28 cellular contexts compared by ENCODE assay signal in the genomic region with DNA sequence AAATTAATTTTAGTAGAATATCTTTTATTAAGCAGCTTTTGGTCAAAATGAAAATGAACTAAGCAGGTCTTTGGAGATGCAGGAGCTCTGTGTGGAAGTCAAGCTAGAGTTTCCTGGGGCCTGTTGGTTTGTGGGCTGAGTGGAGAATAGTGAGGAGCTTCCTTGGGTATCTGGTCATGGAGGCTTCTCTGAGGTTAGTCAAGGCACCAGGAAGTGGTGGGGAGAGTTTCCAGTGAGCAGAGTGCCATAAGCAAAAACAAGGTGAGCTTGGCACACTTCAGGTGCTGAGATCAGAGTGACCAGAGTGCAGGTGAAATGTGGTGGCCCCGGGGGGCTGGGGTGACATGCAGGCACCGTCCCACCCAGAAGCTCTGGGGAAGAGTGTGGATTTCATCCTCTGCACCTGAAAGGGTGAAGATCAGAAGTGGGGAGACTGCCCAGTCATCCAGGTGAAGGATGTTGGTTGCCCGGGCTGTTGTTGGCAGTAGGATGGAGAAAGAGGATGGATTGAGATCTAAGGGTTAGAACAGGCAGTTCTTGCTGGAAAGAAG.
DNase-seq lines count a peak whose midpoint lies in the region; ATAC-seq and TF ChIP-seq lines count a peak whose summit lies in the region.
"Had no signal": no experiment of that assay in that cellular context is flagged by ENCODE, and none has a peak within 500 bp of the region (broad histone marks: within the 10 kb centered on the region; RNA-seq: fewer than 3 reads in every experiment).

No MANE protein-coding gene starts in this region.

- H3K4me1 Mint-ChIP-seq in activated naive CD4-positive, alpha-beta T cell treated with anti-CD3 and anti-CD28 coated beads, Interleukin-2, amount 50 U/mL, for 24 hours: peaks cover 12% of the 10 kb centered on the region
- peaks cover 18% of the 10 kb centered on the region for H3K4me1 Mint-ChIP-seq in activated naive CD4-positive, alpha-beta T cell treated with anti-CD3 and anti-CD28 coated beads, Interleukin-2, amount 10 ng/mL, durations not matched to agents 7 days and 5 days
- peaks cover 6% of the 10 kb centered on the region for H3K4me1 Mint-ChIP-seq in T-helper 17 cell
- H3K4me1 Mint-ChIP-seq in stimulated activated effector memory CD8-positive, alpha-beta T cell treated with anti-CD3 and anti-CD28 coated beads, Interleukin-12 subunit alpha, Interleukin-12 subunit beta, amount 100 ng/mL, for 72 hours: peaks cover 10% of the 10 kb centered on the region
- H3K4me1 Mint-ChIP-seq: mesothelial cell of epicardium, naive B cell had no signal

- no peak overlapping the region for H3K14ac ChIP-seq in mesenchymal stem cell (ENCODE audit: low read length in 2 of 2)

- H3K4me3 Mint-ChIP-seq in activated naive CD4-positive, alpha-beta T cell treated with anti-CD3 and anti-CD28 coated beads, Interleukin-2, amount 50 U/mL, for 24 hours: no peak overlapping the region
- H3K4me3 Mint-ChIP-seq in activated naive CD4-positive, alpha-beta T cell treated with anti-CD3 and anti-CD28 coated beads, Interleukin-2, amount 10 ng/mL, durations not matched to agents 7 days and 5 days: no peak overlapping the region
- H3K4me3 Mint-ChIP-seq in T-helper 17 cell: peak overlapping the region; percentile 26
- H3K4me3 Mint-ChIP-seq in stimulated activated effector memory CD8-positive, alpha-beta T cell treated with anti-CD3 and anti-CD28 coated beads, Interleukin-12 subunit alpha, Interleukin-12 subunit beta, amount 100 ng/mL, for 72 hours: no peak overlapping the region
- H3K4me3 Mint-ChIP-seq: mesothelial cell of epicardium, naive B cell, type B pancreatic cell had no signal

- TF ChIP-seq POLR2A in esophagus muscularis mucosa (IDR thresholded peaks at IDR 0.05; ENCODE audit: low read depth): no peak

- no peak overlapping the region for H3K4ac ChIP-seq in mesenchymal stem cell (ENCODE audit: low read depth in 1 of 2, low read length in 2 of 2)

- H3K9me3 Mint-ChIP-seq in activated naive CD4-positive, alpha-beta T cell treated with anti-CD3 and anti-CD28 coated beads, Interleukin-2, amount 50 U/mL, for 24 hours: no peaks in the 10 kb centered on the region
- H3K9me3 Mint-ChIP-seq in activated naive CD4-positive, alpha-beta T cell treated with anti-CD3 and anti-CD28 coated beads, Interleukin-2, amount 10 ng/mL, durations not matched to agents 7 days and 5 days: peaks cover 5% of the 10 kb centered on the region
- H3K9me3 Mint-ChIP-seq in stimulated activated effector memory CD8-positive, alpha-beta T cell treated with anti-CD3 and anti-CD28 coated beads, Interleukin-12 subunit alpha, Interleukin-12 subunit beta, amount 100 ng/mL, for 72 hours: peaks cover 6% of the 10 kb centered on the region

- no peak overlapping the region for H2AFZ ChIP-seq in mesenchymal stem cell (ENCODE audit: low read depth, low read length)

- no peak overlapping the region for H2BK12ac ChIP-seq in mesenchymal stem cell (ENCODE audit: low read length in 2 of 2)

- ATAC-seq in T-helper 17 cell (no peak), HG03025 (IDR thresholded peaks at IDR 0.05; ENCODE audit: low FRiP score, unreplicated experiment) (no peak), GM18520 (IDR thresholded peaks at IDR 0.05; ENCODE audit: unreplicated experiment) (no peak)
- ATAC-seq in stimulated activated effector memory CD8-positive, alpha-beta T cell treated with anti-CD3 and anti-CD28 coated beads, Interleukin-12 subunit alpha, Interleukin-12 subunit beta, amount 100 ng/mL, for 72 hours: no peak
- ATAC-seq: left lung had no signal

- no peak for TF ChIP-seq EP300 in esophagus muscularis mucosa (IDR thresholded peaks at IDR 0.05)

- H3K9me3 ChIP-seq in T-helper 17 cell (ENCODE audit: control insufficient read depth, low read length, poor library complexity, severe bottlenecking): peaks cover 2% of the 10 kb centered on the region
- H3K9me3 ChIP-seq in esophagus muscularis mucosa: peaks cover 0 to 5% (median 2%) of the 10 kb centered on the region in 4 donors
- H3K9me3 ChIP-seq in mesenchymal stem cell (ENCODE audit: control insufficient read depth, low read length): peaks cover 4% of the 10 kb centered on the region
- H3K9me3 ChIP-seq: BE2C, ovary, Peyer's patch had no signal

- H3K18ac ChIP-seq in mesenchymal stem cell (ENCODE audit: low read depth in 1 of 2, low read length in 2 of 2): no peak overlapping the region

- no peak overlapping the region for H3K23ac ChIP-seq in mesenchymal stem cell (ENCODE audit: low read length in 2 of 2)

- TF ChIP-seq CTCF in esophagus muscularis mucosa (IDR thresholded peaks at IDR 0.05): no peak

- no peak overlapping the region for H3K4me2 ChIP-seq in mesenchymal stem cell (ENCODE audit: low read length, poor library complexity, severe bottlenecking)

- peak overlapping the region; percentile 47 for H3K27ac Mint-ChIP-seq in activated naive CD4-positive, alpha-beta T cell treated with anti-CD3 and anti-CD28 coated beads, Interleukin-2, amount 50 U/mL, for 24 hours
- no peak overlapping the region for H3K27ac Mint-ChIP-seq in activated naive CD4-positive, alpha-beta T cell treated with anti-CD3 and anti-CD28 coated beads, Interleukin-2, amount 10 ng/mL, durations not matched to agents 7 days and 5 days
- H3K27ac Mint-ChIP-seq in T-helper 17 cell: peak overlapping the region; percentile 2
- H3K27ac Mint-ChIP-seq in stimulated activated effector memory CD8-positive, alpha-beta T cell treated with anti-CD3 and anti-CD28 coated beads, Interleukin-12 subunit alpha, Interleukin-12 subunit beta, amount 100 ng/mL, for 72 hours: peak overlapping the region; percentile 35
- H3K27ac Mint-ChIP-seq: mesothelial cell of epicardium, type B pancreatic cell had no signal

- no peak overlapping the region for H2BK120ac ChIP-seq in mesenchymal stem cell (ENCODE audit: low read depth, low read length)

- H3K27me3 Mint-ChIP-seq in activated naive CD4-positive, alpha-beta T cell treated with anti-CD3 and anti-CD28 coated beads, Interleukin-2, amount 50 U/mL, for 24 hours: no peaks in the 10 kb centered on the region
- peaks cover 12% of the 10 kb centered on the region for H3K27me3 Mint-ChIP-seq in activated naive CD4-positive, alpha-beta T cell treated with anti-CD3 and anti-CD28 coated beads, Interleukin-2, amount 10 ng/mL, durations not matched to agents 7 days and 5 days
- no peaks in the 10 kb centered on the region for H3K27me3 Mint-ChIP-seq in T-helper 17 cell
- H3K27me3 Mint-ChIP-seq: naive B cell, type B pancreatic cell had no signal

- H4K8ac ChIP-seq in mesenchymal stem cell (ENCODE audit: low read length): no peak overlapping the region

- H3K27ac ChIP-seq in esophagus muscularis mucosa (replicated peaks in 1 of 4) (no peak overlapping the region), mesenchymal stem cell (ENCODE audit: low read length, poor library complexity, severe bottlenecking) (no peak overlapping the region)
- H3K27ac ChIP-seq: left lung, ovary, Peyer's patch, skin epidermis had no signal

- H3K36me3 Mint-ChIP-seq in activated naive CD4-positive, alpha-beta T cell treated with anti-CD3 and anti-CD28 coated beads, Interleukin-2, amount 50 U/mL, for 24 hours: peaks cover 14% of the 10 kb centered on the region
- H3K36me3 Mint-ChIP-seq in activated naive CD4-positive, alpha-beta T cell treated with anti-CD3 and anti-CD28 coated beads, Interleukin-2, amount 10 ng/mL, durations not matched to agents 7 days and 5 days: peaks cover 38% of the 10 kb centered on the region
- H3K36me3 Mint-ChIP-seq in T-helper 17 cell (ENCODE audit: low read depth): peaks cover 2% of the 10 kb centered on the region
- peaks cover 36% of the 10 kb centered on the region for H3K36me3 Mint-ChIP-seq in stimulated activated effector memory CD8-positive, alpha-beta T cell treated with anti-CD3 and anti-CD28 coated beads, Interleukin-12 subunit alpha, Interleukin-12 subunit beta, amount 100 ng/mL, for 72 hours

- H3K79me1 ChIP-seq in mesenchymal stem cell (replicated peaks; ENCODE audit: low read length, poor library complexity, severe bottlenecking): peaks cover 15% of the 10 kb centered on the region

- H3K4me3 ChIP-seq in esophagus muscularis mucosa (no peak overlapping the region), mesenchymal stem cell (ENCODE audit: insufficient read depth in 1 of 2, low read depth in 1 of 2, low read length in 2 of 2) (no peak overlapping the region)
- H3K4me3 ChIP-seq: K562, left lung, ovary, Peyer's patch, skin epidermis had no signal

- H3K4me1 ChIP-seq in esophagus muscularis mucosa (no peaks in the 10 kb centered on the region), mesenchymal stem cell (ENCODE audit: control insufficient read depth, insufficient read depth, low read depth, low read length) (peaks cover 2% of the 10 kb centered on the region)
- H3K4me1 ChIP-seq: BE2C, left lung, Peyer's patch had no signal

- no peak overlapping the region for H2BK15ac ChIP-seq in mesenchymal stem cell (ENCODE audit: low read depth, poor library complexity, severe bottlenecking)

- H2AK5ac ChIP-seq in mesenchymal stem cell (ENCODE audit: low read length, severe bottlenecking): no peak overlapping the region

- intact Hi-C loops in esophagus muscularis mucosa (cut with DNase I): no loop called here

- H4K91ac ChIP-seq in mesenchymal stem cell (ENCODE audit: low read length): no peak overlapping the region

- no peak overlapping the region for H2BK5ac ChIP-seq in mesenchymal stem cell (ENCODE audit: low read depth, low read length, poor library complexity, severe bottlenecking)

- H3K36me3 ChIP-seq in esophagus muscularis mucosa: peaks cover 17 to 52% (median 36%) of the 10 kb centered on the region in 4 donors
- peaks cover 32 to 45% of the 10 kb centered on the region in 2 experiments for H3K36me3 ChIP-seq in mesenchymal stem cell (ENCODE audit: control insufficient read depth in 1 of 2, insufficient read depth in 2 of 2, low read depth in 1 of 2, low read length in 2 of 2)

- 100% methylated on average over 3 of the region's 3 CpGs for WGBS in esophagus muscularis mucosa
- WGBS in mesenchymal stem cell: 93% methylated on average over 3 of the region's 3 CpGs

- DNase-seq in activated naive CD4-positive, alpha-beta T cell treated with anti-CD3 and anti-CD28 coated beads, Interleukin-2, amount 10 ng/mL, durations not matched to agents 7 days and 5 days: no peak
- DNase-seq in T-helper 17 cell (no peak), esophagus muscularis mucosa (ENCODE audit: extremely low spot score) (peak; percentile 68), mesenchymal stem cell (no peak)
- DNase-seq in stimulated activated effector memory CD8-positive, alpha-beta T cell treated with anti-CD3 and anti-CD28 coated beads, Interleukin-12 subunit alpha, Interleukin-12 subunit beta, amount 100 ng/mL, for 72 hours (ENCODE audit: low spot score in 2 of 2): no peak
- DNase-seq: ACHN; activated CD4-positive, CD25-positive, alpha-beta regulatory T cell; BE2C; Calu3; DMS79 treated with DMSO at 0.1 percent for 48 hours; hypothalamus; left lung; naive B cell; NCI-H1105; NCI-H2029 treated with DMSO at 0.1 percent for 48 hours; NCI-H2227 treated with DMSO at 0.1 percent for 48 hours; NCI-H526 treated with DMSO at 0.1 percent for 48 hours; ovary; Peyer's patch; retina; SHP77 treated with DMSO at 0.1 percent for 48 hours had no signal

- H3K27me3 ChIP-seq in esophagus muscularis mucosa (no peaks in the 10 kb centered on the region), mesenchymal stem cell (ENCODE audit: control insufficient read depth in 1 of 2, insufficient read depth in 1 of 2, low read length in 2 of 2) (no peaks in the 10 kb centered on the region)
- H3K27me3 ChIP-seq: BE2C, left lung, ovary, Peyer's patch had no signal

- H3K9ac ChIP-seq in mesenchymal stem cell (ENCODE audit: low read length): no peak overlapping the region

- CTCF ChIA-PET in activated naive CD4-positive, alpha-beta T cell treated with anti-CD3 and anti-CD28 coated beads, Interleukin-2, amount 10 ng/mL, durations not matched to agents 7 days and 5 days (lab: Charles Lee): no interaction called here
